In the genomic region with DNA sequence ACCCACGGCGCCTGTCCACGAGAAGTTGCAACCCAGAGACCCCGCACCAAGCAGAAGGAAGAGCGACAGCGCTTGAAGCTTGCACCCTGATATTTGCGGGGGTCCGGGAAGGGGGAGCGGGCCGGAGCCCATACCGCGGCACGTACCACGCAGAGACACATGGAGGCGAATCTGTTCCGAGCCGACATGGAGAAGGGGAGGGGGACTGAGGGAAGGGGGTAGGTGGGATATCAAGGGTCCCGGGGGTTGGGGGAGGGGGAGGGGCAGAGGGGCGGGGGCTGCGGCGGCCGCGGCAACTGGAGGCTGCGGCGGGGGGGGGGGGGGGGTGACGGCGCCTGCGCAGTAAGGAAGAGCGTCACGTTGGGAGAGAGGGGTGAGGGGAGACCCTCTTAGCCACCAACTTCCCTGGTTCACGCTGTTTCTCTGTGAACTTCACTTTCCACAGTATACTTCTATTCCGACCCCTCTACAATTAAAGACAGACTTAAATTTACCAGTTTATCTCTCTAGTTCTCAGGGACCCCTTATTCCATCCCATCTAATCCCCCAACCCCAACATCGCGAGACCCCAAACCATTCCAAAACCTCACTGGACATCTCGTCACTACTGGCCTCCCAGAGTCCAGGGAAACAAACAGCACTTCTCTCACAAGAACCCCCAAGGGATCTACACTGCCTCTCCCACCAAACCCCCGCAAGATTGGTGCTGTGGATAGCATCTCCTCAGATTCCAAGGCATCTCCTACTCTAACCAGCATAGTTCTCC, we compare ENCODE assay signal across 15 cellular contexts. TPM values are rescaled to one million over a fixed set of nuclear protein-coding genes. Genes with fewer than 3 reads are reported as not detected.
DNase-seq lines count a peak whose midpoint lies in the region; ATAC-seq and TF ChIP-seq lines count a peak whose summit lies in the region.
"Had no signal": no experiment of that assay in that cellular context is flagged by ENCODE, and none has a peak within 500 bp of the region (broad histone marks: within the 10 kb centered on the region; RNA-seq: fewer than 3 reads in every experiment).

No MANE protein-coding gene starts in this region.

- no peaks in the 10 kb centered on the region for H3K9me3 Mint-ChIP-seq in activated CD4-positive, alpha-beta memory T cell treated with anti-CD3 and anti-CD28 coated beads, Interleukin-2, amount 10 ng/mL, durations not matched to agents 7 days and 5 days
- H3K9me3 Mint-ChIP-seq: activated T-cell treated with anti-CD3 and anti-CD28 coated beads, Interleukin-2, amount 50 U/mL, for 24 hours; T-cell had no signal

- H3K27me3 ChIP-seq in dorsolateral prefrontal cortex, result peaks cover 0 to 3% (median 0%) of the 10 kb centered on the region in 45 donors
- no peaks in the 10 kb centered on the region for H3K27me3 ChIP-seq in kidney epithelial cell (ENCODE audit: control insufficient read depth, insufficient read depth, low read length)

- DNase-seq in AG20443 (ENCODE audit: low spot score), result peak; percentile 70
- DNase-seq in dorsolateral prefrontal cortex, result no peak
- no peak for DNase-seq in kidney epithelial cell (ENCODE audit: low read depth)
- DNase-seq in activated CD4-positive, alpha-beta memory T cell treated with anti-CD3 and anti-CD28 coated beads, Interleukin-2, amount 10 ng/mL, durations not matched to agents 7 days and 5 days, result no peak
- no peak for DNase-seq in globus pallidus (ENCODE audit: low spot score)
- no peak for DNase-seq in NCI-H2171 treated with DMSO at 0.1 percent for 48 hours (lab: John Stamatoyannopoulos, UW)
- DNase-seq: activated T-cell treated with anti-CD3 and anti-CD28 coated beads, Interleukin-2, amount 50 U/mL, for 24 hours; DND-41; hypothalamus; PC-3; stimulated activated naive CD4-positive, alpha-beta T cell treated with Interleukin-2 at 50 U/mL for 16 hours; T-cell had no signal

- H3K36me3 Mint-ChIP-seq in activated CD4-positive, alpha-beta memory T cell treated with anti-CD3 and anti-CD28 coated beads, Interleukin-2, amount 10 ng/mL, durations not matched to agents 7 days and 5 days (ENCODE audit: low read depth), result no peaks in the 10 kb centered on the region
- H3K36me3 Mint-ChIP-seq: T-cell had no signal

- peaks cover 22% of the 10 kb centered on the region for H3K27me3 Mint-ChIP-seq in activated CD4-positive, alpha-beta memory T cell treated with anti-CD3 and anti-CD28 coated beads, Interleukin-2, amount 10 ng/mL, durations not matched to agents 7 days and 5 days

- no peak for ATAC-seq in HG02970 (IDR thresholded peaks at IDR 0.05; ENCODE audit: low FRiP score, unreplicated experiment)
- ATAC-seq: HCT116, PC-3, T-cell had no signal

- intact Hi-C loops in dorsolateral prefrontal cortex (cut with DNase I), result no loop called here

- H3K27ac ChIP-seq in HEK293 (ENCODE audit: extremely low read depth, low read depth, low read length) (no peak overlapping the region), dorsolateral prefrontal cortex (peak overlapping the region in 33 of 59 donors; percentile 8 to 77 (median 45))

- TF ChIP-seq CTCF in HEK293 (tag by site-specific recombination; IDR thresholded peaks at IDR 0.05) (no peak), dorsolateral prefrontal cortex (IDR thresholded peaks at IDR 0.05 in 54 of 56, conservative IDR thresholded peaks at IDR 0.05 in 2 of 56; ENCODE audit: low read depth in 1 of 56, partially characterized antibody in 56 of 56) (no peak), kidney epithelial cell (IDR thresholded peaks at IDR 0.05; ENCODE audit: insufficient read depth, low read length, poor library complexity, severe bottlenecking) (no peak)

- CTCF ChIA-PET in HEK293 (lab: Yijun Ruan, JAX), result interaction anchor here (0.7 kb wide), 1 partner anchor 149 kb away, joined by 4 read pairs; no protein-coding TSS in a partner anchor
- CTCF ChIA-PET in activated CD4-positive, alpha-beta memory T cell treated with anti-CD3 and anti-CD28 coated beads, Interleukin-2, amount 10 ng/mL, durations not matched to agents 7 days and 5 days (lab: Charles Lee), result no interaction called here

- H3K4me3 ChIP-seq in HEK293 (ENCODE audit: low read depth, low read length) (no peak overlapping the region), dorsolateral prefrontal cortex (peak overlapping the region in 54 of 59 donors; percentile 16 to 63 (median 46)), kidney epithelial cell (ENCODE audit: low read depth, low read length) (peak overlapping the region; percentile 12)

- H3K4me3 Mint-ChIP-seq in activated CD4-positive, alpha-beta memory T cell treated with anti-CD3 and anti-CD28 coated beads, Interleukin-2, amount 10 ng/mL, durations not matched to agents 7 days and 5 days, result no peak overlapping the region
- H3K4me3 Mint-ChIP-seq: activated T-cell treated with anti-CD3 and anti-CD28 coated beads, Interleukin-2, amount 50 U/mL, for 24 hours had no signal

- H3K4me1 ChIP-seq in HEK293 (ENCODE audit: control insufficient read depth, insufficient read depth, low read length), result peaks cover 8% of the 10 kb centered on the region; the same call in 1 of the 2 replicates

- no peak overlapping the region for H3K27ac Mint-ChIP-seq in activated CD4-positive, alpha-beta memory T cell treated with anti-CD3 and anti-CD28 coated beads, Interleukin-2, amount 10 ng/mL, durations not matched to agents 7 days and 5 days
- H3K27ac Mint-ChIP-seq: activated T-cell treated with anti-CD3 and anti-CD28 coated beads, Interleukin-2, amount 50 U/mL, for 24 hours had no signal

- POLR2A ChIA-PET in HEK293 (lab: Yijun Ruan, JAX), result no interaction called here
- POLR2A ChIA-PET in activated CD4-positive, alpha-beta memory T cell treated with anti-CD3 and anti-CD28 coated beads, Interleukin-2, amount 10 ng/mL, durations not matched to agents 7 days and 5 days (lab: Charles Lee), result no interaction called here

- peaks cover 32% of the 10 kb centered on the region for H3K4me1 Mint-ChIP-seq in activated CD4-positive, alpha-beta memory T cell treated with anti-CD3 and anti-CD28 coated beads, Interleukin-2, amount 10 ng/mL, durations not matched to agents 7 days and 5 days

- no peaks in the 10 kb centered on the region for H3K36me3 ChIP-seq in HEK293 (ENCODE audit: control insufficient read depth in 2 of 2, insufficient read depth in 1 of 2, low read length in 2 of 2)
- no peaks in the 10 kb centered on the region for H3K36me3 ChIP-seq in kidney epithelial cell (ENCODE audit: control insufficient read depth, insufficient read depth, low read length)

- H3K9me3 ChIP-seq in HEK293 (ENCODE audit: control insufficient read depth, insufficient read depth, low read depth, low read length), result no peaks in the 10 kb centered on the region

TF ChIP-seq in HEK293, 187 proteins besides CTCF, POLR2A, EP300 and RAD21:
- TF ChIP-seq ZBTB10 (tag by site-specific recombination; IDR thresholded peaks at IDR 0.05) (0 out of 2 replicates have a peak, but pooled peaks have one; percentile 3), ZNF707 (tag by site-specific recombination; IDR thresholded peaks at IDR 0.05) (no peak)

RNA-seq across cellular contexts. Expression of gene DLG4, which starts 7.9 kb away (rescaled TPM):
- total RNA-seq in dorsolateral prefrontal cortex (100 to 1,000 TPM; 109 to 508 (median 348) TPM), kidney epithelial cell (6.1 and 12.9 TPM in 2 replicates)
- 1 to 10 TPM; 5.2 to 5.3 TPM for total RNA-seq in activated CD4-positive, alpha-beta memory T cell treated with anti-CD3 and anti-CD28 coated beads, Interleukin-2, amount 10 ng/mL, durations not matched to agents 7 days and 5 days

RNA-seq across cellular contexts. Expression of gene ACADVL, which starts 8.0 kb away (rescaled TPM):
- total RNA-seq in dorsolateral prefrontal cortex, result 100 to 1,000 TPM; 242 to 722 (median 375) TPM
- total RNA-seq in kidney epithelial cell, result 219 and 344 TPM in 2 replicates
- total RNA-seq in activated CD4-positive, alpha-beta memory T cell treated with anti-CD3 and anti-CD28 coated beads, Interleukin-2, amount 10 ng/mL, durations not matched to agents 7 days and 5 days, result 100 to 1,000 TPM; 364 to 370 TPM

RNA-seq across cellular contexts. Expression of gene DVL2, which starts 22.6 kb away (rescaled TPM):
- total RNA-seq in dorsolateral prefrontal cortex (10 to 100 TPM; 31.9 to 83.9 (median 51.7) TPM), kidney epithelial cell (57.1 and 69.8 TPM in 2 replicates)
- total RNA-seq in activated CD4-positive, alpha-beta memory T cell treated with anti-CD3 and anti-CD28 coated beads, Interleukin-2, amount 10 ng/mL, durations not matched to agents 7 days and 5 days, result 10 to 100 TPM; 47.2 to 49.1 TPM

RNA-seq across cellular contexts. Expression of gene PHF23, which starts 27.6 kb away (rescaled TPM):
- total RNA-seq in dorsolateral prefrontal cortex (10 to 100 TPM; 21.3 to 54.1 (median 37.2) TPM), kidney epithelial cell (41.3 and 53.3 TPM in 2 replicates)
- total RNA-seq in activated CD4-positive, alpha-beta memory T cell treated with anti-CD3 and anti-CD28 coated beads, Interleukin-2, amount 10 ng/mL, durations not matched to agents 7 days and 5 days, result 10 to 100 TPM; 45.9 to 53.1 TPM

RNA-seq across cellular contexts. Expression of gene GABARAP, which starts 30.6 kb away (rescaled TPM):
- total RNA-seq in dorsolateral prefrontal cortex, result 100 to 1,000 TPM; 350 to 533 (median 438) TPM
- total RNA-seq in kidney epithelial cell, result 277 and 595 TPM in 2 replicates
- total RNA-seq in activated CD4-positive, alpha-beta memory T cell treated with anti-CD3 and anti-CD28 coated beads, Interleukin-2, amount 10 ng/mL, durations not matched to agents 7 days and 5 days, result 100 to 1,000 TPM; 303 to 313 TPM
